ENCODE assay signal across 8 cellular contexts in the genomic region with DNA sequence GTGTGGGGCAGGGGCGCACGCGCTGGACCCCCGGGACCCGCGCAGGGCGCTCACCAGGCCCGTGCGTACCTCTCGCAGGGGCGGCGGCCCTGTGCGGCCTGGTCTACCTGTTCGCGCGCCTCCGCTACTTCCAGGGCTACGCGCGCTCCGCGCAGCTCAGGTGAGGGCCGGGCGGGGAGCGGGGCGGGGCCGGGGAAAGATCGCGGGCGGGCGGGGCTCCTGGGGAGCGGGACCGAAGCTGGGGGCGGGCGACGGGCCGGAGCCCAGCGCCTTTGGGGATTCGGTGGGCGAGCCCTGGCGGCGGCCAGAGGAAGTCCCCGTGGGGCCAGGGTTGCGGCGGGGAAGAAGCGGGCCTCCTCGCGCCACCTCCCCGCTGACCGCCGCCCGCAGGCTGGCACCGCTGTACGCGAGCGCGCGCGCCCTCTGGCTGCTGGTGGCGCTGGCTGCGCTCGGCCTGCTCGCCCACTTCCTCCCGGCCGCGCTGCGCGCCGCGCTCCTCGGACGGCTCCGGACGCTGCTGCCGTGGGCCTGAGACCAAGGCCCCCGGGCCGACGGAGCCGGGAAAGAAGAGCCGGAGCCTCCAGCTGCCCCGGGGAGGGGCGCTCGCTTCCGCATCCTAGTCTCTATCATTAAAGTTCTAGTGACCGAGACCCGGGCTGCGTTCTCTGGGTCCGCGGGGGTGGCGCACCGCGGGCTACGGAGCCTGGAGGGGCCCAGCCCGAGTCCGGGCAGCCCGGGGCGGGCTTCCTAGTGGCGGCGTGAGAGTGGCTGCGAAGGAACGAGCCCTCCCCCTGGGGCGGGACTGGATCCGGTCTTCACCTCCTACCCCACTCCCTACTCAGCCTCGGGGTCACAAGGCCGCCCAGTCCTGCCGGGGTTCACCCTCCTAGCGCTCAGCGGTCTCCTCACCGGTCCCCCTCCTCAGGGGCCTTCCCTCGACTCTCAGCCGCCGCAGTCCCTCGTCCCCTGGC. TPM values are rescaled to one million over a fixed set of nuclear protein-coding genes. Genes with fewer than 3 reads are reported as not detected.
DNase-seq lines count a peak whose midpoint lies in the region; ATAC-seq lines count a peak whose summit lies in the region.

No MANE protein-coding gene starts in this region.

- no peaks in the 10 kb centered on the region for H3K9me3 ChIP-seq in NT2/D1 (ENCODE audit: insufficient read depth, low read length)
- no peaks in the 10 kb centered on the region for H3K9me3 ChIP-seq in mucosa of rectum (ENCODE audit: control insufficient read depth in 2 of 2, low read length in 2 of 2)
- H3K9me3 ChIP-seq in stomach smooth muscle (ENCODE audit: control insufficient read depth in 2 of 2, low read length in 2 of 2), result no peaks in the 10 kb centered on the region

- H3K4me3 ChIP-seq in NT2/D1 (ENCODE audit: insufficient read length, low read depth) (peak overlapping the region; percentile 60), mucosa of rectum (ENCODE audit: low read length in 2 of 2) (peak overlapping the region; percentile 59 to 67), stomach smooth muscle (ENCODE audit: low read length in 2 of 2) (peak overlapping the region; percentile 40 to 74)

- H3K4me1 ChIP-seq in NT2/D1 (ENCODE audit: insufficient read depth, insufficient read length) (peaks cover 13% of the 10 kb centered on the region), mucosa of rectum (ENCODE audit: control insufficient read depth in 2 of 2, insufficient read depth in 2 of 2, low read length in 2 of 2) (peaks cover 21 to 31% of the 10 kb centered on the region in 2 donors), stomach smooth muscle (ENCODE audit: control insufficient read depth, insufficient read depth, low read length) (peaks cover 38% of the 10 kb centered on the region)

- DNase-seq in DMS114 treated with DMSO at 0.1 percent for 48 hours (lab: John Stamatoyannopoulos, UW; ENCODE audit: unreplicated experiment), result peak; percentile 36
- DNase-seq in NT2/D1 (ENCODE audit: low read depth, low spot score), result no peak
- peak; percentile 83 for DNase-seq in activated T-cell treated with anti-CD3 and anti-CD28 coated beads, Interleukin-2, amount 50 U/mL, for 24 hours

- peak overlapping the region; percentile 33 for H3K4me3 Mint-ChIP-seq in activated T-cell treated with anti-CD3 and anti-CD28 coated beads, Interleukin-2, amount 50 U/mL, for 24 hours

- ATAC-seq in GM19452 (IDR thresholded peaks at IDR 0.05; ENCODE audit: unreplicated experiment) (peak; percentile 80), HG03520 (IDR thresholded peaks at IDR 0.05; ENCODE audit: unreplicated experiment) (peak; percentile 64), esophagus mucosa (peak; percentile 73)

- no peaks in the 10 kb centered on the region for H3K27me3 Mint-ChIP-seq in activated T-cell treated with anti-CD3 and anti-CD28 coated beads, Interleukin-2, amount 50 U/mL, for 24 hours

- peaks cover 44% of the 10 kb centered on the region for H3K36me3 ChIP-seq in NT2/D1 (ENCODE audit: insufficient read depth, insufficient read length, low read length)
- H3K36me3 ChIP-seq in mucosa of rectum (ENCODE audit: control insufficient read depth in 2 of 2, insufficient read depth in 2 of 2, low read length in 2 of 2), result peaks cover 38 to 40% of the 10 kb centered on the region in 2 donors
- H3K36me3 ChIP-seq in stomach smooth muscle (ENCODE audit: control insufficient read depth in 2 of 2, insufficient read depth in 2 of 2, low read length in 2 of 2), result peaks cover 7 to 21% of the 10 kb centered on the region in 2 donors

- H3K36me3 Mint-ChIP-seq in activated T-cell treated with anti-CD3 and anti-CD28 coated beads, Interleukin-2, amount 50 U/mL, for 24 hours (ENCODE audit: low read depth), result peaks cover 30% of the 10 kb centered on the region

- peak overlapping the region; percentile 33 for H3K27ac Mint-ChIP-seq in activated T-cell treated with anti-CD3 and anti-CD28 coated beads, Interleukin-2, amount 50 U/mL, for 24 hours

- H3K4me1 Mint-ChIP-seq in activated T-cell treated with anti-CD3 and anti-CD28 coated beads, Interleukin-2, amount 50 U/mL, for 24 hours (ENCODE audit: low read depth), result peaks cover 30% of the 10 kb centered on the region

- peak overlapping the region; percentile 74 to 78 for H3K27ac ChIP-seq in mucosa of rectum (ENCODE audit: low read depth in 2 of 2, low read length in 2 of 2)
- peak overlapping the region; percentile 53 for H3K27ac ChIP-seq in stomach smooth muscle (ENCODE audit: low read length)

- no peaks in the 10 kb centered on the region for H3K9me3 Mint-ChIP-seq in activated T-cell treated with anti-CD3 and anti-CD28 coated beads, Interleukin-2, amount 50 U/mL, for 24 hours

- H3K27me3 ChIP-seq in NT2/D1 (ENCODE audit: insufficient read depth, insufficient read length), result no peaks in the 10 kb centered on the region
- no peaks in the 10 kb centered on the region for H3K27me3 ChIP-seq in mucosa of rectum (ENCODE audit: control insufficient read depth in 2 of 2, insufficient read depth in 2 of 2, low read length in 2 of 2)
- H3K27me3 ChIP-seq in stomach smooth muscle (ENCODE audit: control insufficient read depth in 1 of 2, insufficient read depth in 2 of 2, low read length in 2 of 2), result no peaks in the 10 kb centered on the region

- H3K9ac ChIP-seq in NT2/D1 (ENCODE audit: insufficient read length, low read depth) (peak overlapping the region; percentile 81), mucosa of rectum (ENCODE audit: low read depth in 1 of 2, low read length in 2 of 2) (peak overlapping the region; percentile 59 to 65), stomach smooth muscle (ENCODE audit: low read length in 2 of 2) (peak overlapping the region; percentile 64 to 71)

RNA-seq across cellular contexts. Expression of a gene that starts 2.4 kb away (rescaled TPM):
- 5.1 TPM for total RNA-seq in esophagus mucosa

RNA-seq across cellular contexts. Expression of a gene that starts 10.5 kb away (rescaled TPM):
- total RNA-seq in esophagus mucosa, result 72.1 TPM

RNA-seq across cellular contexts. Expression of a gene that starts 24.6 kb away (rescaled TPM):
- total RNA-seq in esophagus mucosa, result 126 TPM
